9 cellular contexts compared by ENCODE assay signal in the genomic region with DNA sequence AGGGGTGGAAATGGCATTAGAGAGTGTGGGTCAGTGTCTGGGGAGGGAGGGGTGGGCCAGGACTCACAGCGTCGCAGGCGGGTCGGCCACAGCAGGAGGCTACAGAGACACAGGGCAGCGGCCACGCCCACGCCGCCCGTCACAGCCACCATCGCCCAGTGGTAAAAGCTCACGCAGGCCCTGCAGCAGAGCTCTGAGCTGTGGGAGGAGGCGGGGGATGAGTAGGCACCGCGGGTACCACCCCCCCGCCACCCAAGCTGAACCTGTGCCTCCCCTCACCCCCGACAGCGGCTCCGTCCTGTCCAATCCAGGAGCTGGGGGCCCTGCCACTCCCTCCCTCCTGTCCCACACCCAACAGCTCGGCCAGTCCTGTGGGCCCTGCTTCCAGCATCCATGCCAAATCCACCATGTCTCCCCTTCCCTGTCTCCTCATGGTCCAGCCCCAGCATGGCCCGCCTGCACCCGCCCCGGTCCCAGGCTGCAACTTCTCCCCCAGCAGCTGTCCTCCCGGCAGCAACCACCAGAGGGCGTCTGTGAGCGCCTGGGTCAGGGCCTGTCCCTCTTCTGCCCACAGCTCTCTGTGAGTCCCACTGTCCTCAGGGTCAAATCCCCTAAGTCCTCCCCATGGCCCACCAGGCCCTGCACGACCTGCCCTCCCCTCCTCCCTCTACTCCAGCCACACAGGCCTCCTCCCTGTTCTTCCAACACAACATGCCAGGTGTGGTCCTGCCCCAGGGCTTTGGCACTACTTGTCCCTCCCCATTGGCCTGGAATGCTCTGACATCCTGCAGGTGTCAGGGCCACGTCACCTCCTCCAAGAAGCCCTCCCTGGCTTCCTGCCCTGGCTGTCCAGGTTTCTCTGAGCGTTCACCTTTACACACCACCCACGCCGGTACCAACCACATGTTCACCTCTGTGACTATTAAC. TPM values are rescaled to one million over a fixed set of nuclear protein-coding genes. Genes with fewer than 3 reads are reported as not detected.
DNase-seq lines count a peak whose midpoint lies in the region; ATAC-seq, FAIRE-seq and TF ChIP-seq lines count a peak whose summit lies in the region.
"Had no signal": no experiment of that assay in that cellular context is flagged by ENCODE, and none has a peak within 500 bp of the region (broad histone marks: within the 10 kb centered on the region; RNA-seq: fewer than 3 reads in every experiment).

No MANE protein-coding gene starts in this region.

- H3K23me2 ChIP-seq in H1 (ENCODE audit: low read depth, low read length) = no peaks in the 10 kb centered on the region

- no peak for ATAC-seq in GM21528 (IDR thresholded peaks at IDR 0.05; ENCODE audit: low FRiP score, unreplicated experiment)

- H3K79me1 ChIP-seq in H1 (ENCODE audit: low read depth, low read length) = no peaks in the 10 kb centered on the region

- no peak overlapping the region for H2BK120ac ChIP-seq in H1 (replicated peaks; ENCODE audit: low read depth, low read length)

- no peaks in the 10 kb centered on the region for H3K9me3 ChIP-seq in H1 (ENCODE audit: insufficient read depth in 2 of 2, low read depth in 1 of 2, low read length in 1 of 2)

- H3K4ac ChIP-seq in H1 (replicated peaks; ENCODE audit: insufficient read length, low read depth, low read length) = no peak overlapping the region

- CTCF ChIA-PET in H1 (lab: Charles Lee; ENCODE audit: partially characterized antibody) = interaction anchor here (0.6 to 7.5 kb wide), 25 partner anchors 11 to 258 kb away, joined by 3 to 66 read pairs (median 4); a partner anchor contains a TSS

- no peak overlapping the region for H3K4me3 ChIP-seq in H1 (ENCODE audit: extremely low read depth in 1 of 4, insufficient read depth in 2 of 4, low read depth in 3 of 4, low read length in 4 of 4)

- WGBS in H1 (ENCODE audit: extremely low coverage in 1 of 2, insufficient coverage in 1 of 2, insufficient read length in 1 of 2, insufficient replicate concordance in 2 of 2, low coverage in 1 of 2, low lambda C conversion rate in 2 of 2, missing lambda C conversion rate in 1 of 2), 2 experiments = 66% methylated on average over 24 of the region's 30 CpGs; no CpG with 5 or more reads in 1 of the 2 experiments

- no peaks in the 10 kb centered on the region for H3K79me2 ChIP-seq in H1 (ENCODE audit: control insufficient read depth in 1 of 2, insufficient read depth in 2 of 2, low read length in 2 of 2)

- H4K20me1 ChIP-seq in H1 (replicated peaks in 1 of 2; ENCODE audit: control insufficient read depth in 1 of 2, insufficient read depth in 2 of 2, low read length in 2 of 2) = peaks cover 8 to 20% of the 10 kb centered on the region in 2 experiments

- no peak overlapping the region for H4K91ac ChIP-seq in H1 (replicated peaks; ENCODE audit: insufficient read length, low read length)

- H3K27me3 ChIP-seq in H1 (replicated peaks in 1 of 4; ENCODE audit: control insufficient read depth in 3 of 4, extremely low read depth in 1 of 4, insufficient read depth in 3 of 4, low read length in 3 of 4) = no peaks in the 10 kb centered on the region

- peaks cover 0 to 5% (median 1%) of the 10 kb centered on the region in 4 experiments; a peak in 2 of 8 replicates for H3K36me3 ChIP-seq in H1 (ENCODE audit: control insufficient read depth in 2 of 4, insufficient read depth in 4 of 4, low read length in 3 of 4)

- H4K5ac ChIP-seq in H1 (ENCODE audit: insufficient read length, low read depth, low read length) = no peak overlapping the region

- H2AFZ ChIP-seq in H1 (ENCODE audit: low read length) = no peak overlapping the region

- peak; percentile 63 to 75 for TF ChIP-seq RAD21 in H1 (IDR thresholded peaks at IDR 0.05 in 1 of 2, conservative IDR thresholded peaks at IDR 0.05 in 1 of 2; ENCODE audit: low read depth in 2 of 2, low read length in 2 of 2)

- no peak overlapping the region for H2BK20ac ChIP-seq in H1 (ENCODE audit: low read length)

- H4K8ac ChIP-seq in H1 (ENCODE audit: extremely low read depth, insufficient read depth, low read length) = peak overlapping the region; percentile 71

- H3K9ac ChIP-seq in H1 (replicated peaks in 1 of 4; ENCODE audit: extremely low read depth in 1 of 4, low read depth in 3 of 4, low read length in 3 of 4) = no peak overlapping the region

- no peak overlapping the region for H2BK12ac ChIP-seq in H1 (ENCODE audit: low read depth, low read length)

- TF ChIP-seq CTCF in H1 (IDR thresholded peaks at IDR 0.05; ENCODE audit: control extremely low read depth in 1 of 3, insufficient read depth in 1 of 3, low read depth in 1 of 3, low read length in 3 of 3) = peak; percentile 92 to 96 (median 95)

- no peak for TF ChIP-seq EP300 in H1 (IDR thresholded peaks at IDR 0.05; ENCODE audit: borderline replicate concordance in 1 of 2, low read depth in 2 of 2, low read length in 2 of 2)

- no peak overlapping the region for H3K23ac ChIP-seq in H1 (ENCODE audit: insufficient read length)

- peak; percentile 77 for DNase-seq in DMS 273 (lab: John Stamatoyannopoulos, UW; ENCODE audit: unreplicated experiment)
- DNase-seq in DMS 273 treated with DMSO at 0.1 percent for 48 hours (lab: John Stamatoyannopoulos, UW) = no peak
- peak; percentile 17 for DNase-seq in NCI-H774 (lab: John Stamatoyannopoulos, UW)
- DNase-seq in activated CD8-positive, alpha-beta memory T cell treated with anti-CD3 and anti-CD28 coated beads, Interleukin-2, amount 50 U/mL, for 4 hours = peak; percentile 80
- DNase-seq in H1 (ENCODE audit: low read depth in 1 of 2, low spot score in 2 of 2) = peak in 1 of 2 experiments; percentile 100
- DNase-seq in middle frontal gyrus (ENCODE audit: extremely low spot score, low spot score) = peak; percentile 47
- DNase-seq in stimulated activated CD8-positive, alpha-beta memory T cell treated with anti-CD3 and anti-CD28 coated beads, Interleukin-4, amount 100 ng/mL, for 4 hours (ENCODE audit: low read depth in 2 of 2, low spot score in 1 of 2) = peak; percentile 42 to 70

- FAIRE-seq in H1 (lab: Jason Lieb, UNC) = no peak
- FAIRE-seq: A204.1 had no signal

- H3K4me1 ChIP-seq in H1 (replicated peaks in 1 of 4; ENCODE audit: control insufficient read depth in 3 of 4, insufficient read depth in 4 of 4, low read length in 3 of 4) = no peaks in the 10 kb centered on the region

- POLR2A ChIA-PET in H1 (lab: Charles Lee; ENCODE audit: partially characterized antibody) = interaction anchor here (1.1 to 2.6 kb wide), 10 partner anchors 8 to 46 kb away, joined by 3 to 8 read pairs (median 3); a partner anchor contains a TSS

- no peak overlapping the region for H3K27ac ChIP-seq in H1 (ENCODE audit: low read depth, low read length)

- peak overlapping the region; percentile 48; the same call in 1 of the 2 replicates for H3K18ac ChIP-seq in H1 (ENCODE audit: extremely low read depth, low read length)

- no peak overlapping the region for H2AK5ac ChIP-seq in H1 (ENCODE audit: low read depth, low read length)

- H3K56ac ChIP-seq in H1 (replicated peaks; ENCODE audit: insufficient read length, low read depth, low read length) = no peak overlapping the region

- no peak overlapping the region for H3K14ac ChIP-seq in H1 (ENCODE audit: insufficient read length)

- H3K4me2 ChIP-seq in H1 (ENCODE audit: insufficient read depth in 1 of 2, low read depth in 2 of 2, low read length in 2 of 2) = no peak overlapping the region

- no peak overlapping the region for H2BK15ac ChIP-seq in H1 (ENCODE audit: low read length)

- peak in 1 of 2 experiments; percentile 50; a peak in 1 of 3 replicates for TF ChIP-seq POLR2A in H1 (IDR thresholded peaks at IDR 0.05; ENCODE audit: control extremely low read depth in 1 of 2, low read depth in 2 of 2, low read length in 2 of 2)

- H2BK5ac ChIP-seq in H1 (ENCODE audit: low read depth, low read length) = no peak overlapping the region

RNA-seq across cellular contexts. Expression of a gene that starts 6.0 kb away (rescaled TPM):
- 1.0 and 1.1 TPM in 2 replicates for total RNA-seq in H1 (2021; fragmentation: NEBNext Ultra II Directional; extraction: Animal tissue kit (Norgen Biotek cat#: 25700))
- polyA plus RNA-seq in H1 (2011; rRNA removed) = 0.49 TPM in 1 of 2 replicates, not detected in the other
- 0.34 TPM for polyA plus RNA-seq in H1 (2011; cell fraction: cytosol; rRNA removed)
- polyA plus RNA-seq in H1 (2011; cell fraction: nucleus; rRNA removed) = 6.0 TPM
- 0.94 to 2.2 TPM (median 1.6 TPM) in 3 of 4 replicates, not detected in the other for polyA plus RNA-seq in H1 (2012, experiment 1 of 2)
- 1.3 TPM for polyA plus RNA-seq in H1 (2012, experiment 2 of 2)
- 0.45 TPM for polyA plus RNA-seq in H1 (2013, experiment 1 of 2)
- 0.17 TPM for polyA plus RNA-seq in H1 (2013, experiment 2 of 2)
- 0.32 TPM in 1 of 2 replicates, not detected in the other for polyA minus RNA-seq in H1 (2011; rRNA and poly(A)+ RNA removed)
- not detected for polyA minus RNA-seq in H1 (2011; cell fraction: cytosol; rRNA and poly(A)+ RNA removed)
- polyA minus RNA-seq in H1 (2011; cell fraction: nucleus; rRNA and poly(A)+ RNA removed) = not detected

RNA-seq across cellular contexts. Expression of a gene that starts 12.4 kb away (rescaled TPM):
- total RNA-seq in H1 (2021; fragmentation: NEBNext Ultra II Directional; extraction: Animal tissue kit (Norgen Biotek cat#: 25700)) = 59.6 and 62.5 TPM in 2 replicates
- 71.3 and 110 TPM in 2 replicates for polyA plus RNA-seq in H1 (2011; rRNA removed)
- polyA plus RNA-seq in H1 (2011; cell fraction: cytosol; rRNA removed) = 71.6 TPM
- polyA plus RNA-seq in H1 (2011; cell fraction: nucleus; rRNA removed) = 146 TPM
- polyA plus RNA-seq in H1 (2012, experiment 1 of 2) = 48.8 to 71.1 TPM (median 62.8 TPM) in 4 replicates
- 48.1 TPM for polyA plus RNA-seq in H1 (2012, experiment 2 of 2)
- polyA plus RNA-seq in H1 (2013, experiment 1 of 2) = 64.5 TPM
- polyA plus RNA-seq in H1 (2013, experiment 2 of 2) = 71.3 TPM
- 30.6 and 31.0 TPM in 2 replicates for polyA minus RNA-seq in H1 (2011; rRNA and poly(A)+ RNA removed)
- polyA minus RNA-seq in H1 (2011; cell fraction: cytosol; rRNA and poly(A)+ RNA removed) = 48.5 TPM
- polyA minus RNA-seq in H1 (2011; cell fraction: nucleus; rRNA and poly(A)+ RNA removed) = 41.9 TPM

RNA-seq across cellular contexts. Expression of a gene that starts 27.7 kb away (rescaled TPM):
- total RNA-seq in H1 (2021; fragmentation: NEBNext Ultra II Directional; extraction: Animal tissue kit (Norgen Biotek cat#: 25700)) = 74.2 and 76.1 TPM in 2 replicates
- 42.9 and 63.9 TPM in 2 replicates for polyA plus RNA-seq in H1 (2011; rRNA removed)
- 62.4 TPM for polyA plus RNA-seq in H1 (2011; cell fraction: cytosol; rRNA removed)
- polyA plus RNA-seq in H1 (2011; cell fraction: nucleus; rRNA removed) = 98.9 TPM
- 44.6 to 66.7 TPM (median 62.4 TPM) in 4 replicates for polyA plus RNA-seq in H1 (2012, experiment 1 of 2)
- 60.0 TPM for polyA plus RNA-seq in H1 (2012, experiment 2 of 2)
- 69.5 TPM for polyA plus RNA-seq in H1 (2013, experiment 1 of 2)
- 62.3 TPM for polyA plus RNA-seq in H1 (2013, experiment 2 of 2)
- polyA minus RNA-seq in H1 (2011; rRNA and poly(A)+ RNA removed) = 5.2 and 6.5 TPM in 2 replicates
- polyA minus RNA-seq in H1 (2011; cell fraction: cytosol; rRNA and poly(A)+ RNA removed) = 25.2 TPM
- 26.3 TPM for polyA minus RNA-seq in H1 (2011; cell fraction: nucleus; rRNA and poly(A)+ RNA removed)

RNA-seq across cellular contexts. Expression of a gene that starts 38.9 kb away (rescaled TPM):
- 35.5 and 36.9 TPM in 2 replicates for total RNA-seq in H1 (2021; fragmentation: NEBNext Ultra II Directional; extraction: Animal tissue kit (Norgen Biotek cat#: 25700))
- polyA plus RNA-seq in H1 (2011; rRNA removed) = 21.6 and 35.0 TPM in 2 replicates
- 24.1 TPM for polyA plus RNA-seq in H1 (2011; cell fraction: cytosol; rRNA removed)
- 109 TPM for polyA plus RNA-seq in H1 (2011; cell fraction: nucleus; rRNA removed)
- polyA plus RNA-seq in H1 (2012, experiment 1 of 2) = 26.5 to 36.4 TPM (median 30.8 TPM) in 4 replicates
- polyA plus RNA-seq in H1 (2012, experiment 2 of 2) = 19.9 TPM
- polyA plus RNA-seq in H1 (2013, experiment 1 of 2) = 21.4 TPM
- 20.2 TPM for polyA plus RNA-seq in H1 (2013, experiment 2 of 2)
- polyA minus RNA-seq in H1 (2011; rRNA and poly(A)+ RNA removed) = 20.4 and 21.5 TPM in 2 replicates
- 32.5 TPM for polyA minus RNA-seq in H1 (2011; cell fraction: cytosol; rRNA and poly(A)+ RNA removed)
- 35.9 TPM for polyA minus RNA-seq in H1 (2011; cell fraction: nucleus; rRNA and poly(A)+ RNA removed)

RNA-seq across cellular contexts. Expression of a gene that starts 40.3 kb away (rescaled TPM):
- 0.96 and 1.2 TPM in 2 replicates for total RNA-seq in H1 (2021; fragmentation: NEBNext Ultra II Directional; extraction: Animal tissue kit (Norgen Biotek cat#: 25700))
- polyA plus RNA-seq in H1 (2011; rRNA removed) = 1.0 and 1.3 TPM in 2 replicates
- 0.70 TPM for polyA plus RNA-seq in H1 (2011; cell fraction: cytosol; rRNA removed)
- polyA plus RNA-seq in H1 (2011; cell fraction: nucleus; rRNA removed) = 2.2 TPM
- 0.86 to 1.2 TPM (median 0.93 TPM) in 4 replicates for polyA plus RNA-seq in H1 (2012, experiment 1 of 2)
- 0.75 TPM for polyA plus RNA-seq in H1 (2012, experiment 2 of 2)
- polyA plus RNA-seq in H1 (2013, experiment 1 of 2) = 2.5 TPM
- polyA plus RNA-seq in H1 (2013, experiment 2 of 2) = 2.3 TPM
- 0.82 and 1.3 TPM in 2 replicates for polyA minus RNA-seq in H1 (2011; rRNA and poly(A)+ RNA removed)
- 1.0 TPM for polyA minus RNA-seq in H1 (2011; cell fraction: cytosol; rRNA and poly(A)+ RNA removed)
- 0.80 TPM for polyA minus RNA-seq in H1 (2011; cell fraction: nucleus; rRNA and poly(A)+ RNA removed)
